Comparison of ENCODE assay signal across 8 cellular contexts in genomic region chr7:13990319-13990983, GRCh38. TPM values are rescaled to one million over a fixed set of nuclear protein-coding genes. Genes with fewer than 3 reads are reported as not detected.
DNase-seq lines count a peak whose midpoint lies in the region; ATAC-seq, FAIRE-seq and TF ChIP-seq lines count a peak whose summit lies in the region.

No MANE protein-coding gene starts in this region.

- H3K4me1 ChIP-seq in mammary epithelial cell (ENCODE audit: insufficient read depth, low read length), result peaks cover 22% of the 10 kb centered on the region
- peaks cover 31% of the 10 kb centered on the region; the same call in 1 of the 2 replicates for H3K4me1 ChIP-seq in iPS-20b (ENCODE audit: insufficient read depth, low read length)
- peaks cover 21% of the 10 kb centered on the region for H3K4me1 ChIP-seq in skeletal muscle satellite cell (ENCODE audit: control insufficient read depth, insufficient read depth, low read length)

- dilution Hi-C loops in mammary epithelial cell (cut with HindIII; ENCODE audit: low sequenced_read_pairs), result no loop called here

- FAIRE-seq in RCC 7860 (lab: Jason Lieb, UNC), result no peak

- intact Hi-C loops in mammary epithelial cell (cut with micrococcal nuclease), result loop anchor here (2.0 to 5.0 kb wide), 4 partner anchors 70 to 703 kb away; no protein-coding TSS in a partner anchor

- H3K79me2 ChIP-seq in mammary epithelial cell (ENCODE audit: insufficient read depth, low read length), result no peaks in the 10 kb centered on the region

- H3K27ac ChIP-seq in mammary epithelial cell (ENCODE audit: insufficient read depth, low read depth, low read length) (peak overlapping the region; percentile 83), iPS-20b (ENCODE audit: low read length) (peak overlapping the region; percentile 93)

- peak overlapping the region; percentile 97 for H3K4me2 ChIP-seq in mammary epithelial cell (ENCODE audit: insufficient read depth, low read depth, low read length)
- peak overlapping the region; percentile 94 for H3K4me2 ChIP-seq in skeletal muscle satellite cell (ENCODE audit: low read length)

- WGBS in mammary epithelial cell (ENCODE audit: low coverage, missing lambda C conversion rate), result 0% methylated on average over 16 of the region's 24 CpGs

- no peak for TF ChIP-seq CTCF in mammary epithelial cell (conservative IDR thresholded peaks at IDR 0.05 in 1 of 2, IDR thresholded peaks at IDR 0.05 in 1 of 2; ENCODE audit: extremely low read depth in 1 of 2, insufficient read depth in 1 of 2, low read depth in 1 of 2, low read length in 2 of 2)

- H3K9me3 ChIP-seq in mammary epithelial cell (replicated peaks; ENCODE audit: insufficient read depth, low read length) (no peaks in the 10 kb centered on the region), iPS-20b (ENCODE audit: insufficient read depth, low read depth, low read length) (no peaks in the 10 kb centered on the region), skeletal muscle satellite cell (replicated peaks; ENCODE audit: low read length) (no peaks in the 10 kb centered on the region)

- DNase-seq in DMS53 treated with DMSO at 0.1 percent for 48 hours (lab: John Stamatoyannopoulos, UW; ENCODE audit: unreplicated experiment) (peak; percentile 94), KG1 (lab: John Stamatoyannopoulos, UW) (peak; percentile 65), RCC 7860 (ENCODE audit: low spot score) (peak; percentile 44), mammary epithelial cell (peak; percentile 37)

- no TSS peak for BruUV-seq in mammary epithelial cell (replicated peaks; lab: Mats Ljungman, UMichigan)

- peak overlapping the region; percentile 92 for H2AFZ ChIP-seq in mammary epithelial cell (ENCODE audit: low read depth, low read length)

- H3K4me3 ChIP-seq in mammary epithelial cell (replicated peaks in 1 of 3; ENCODE audit: insufficient read depth in 1 of 3, low read depth in 2 of 3, low read length in 3 of 3) (peak overlapping the region; percentile 81 to 90 (median 87)), iPS-20b (ENCODE audit: low read length) (peak overlapping the region; percentile 88), skeletal muscle satellite cell (ENCODE audit: low read length) (peak overlapping the region; percentile 92)

- H3K27me3 ChIP-seq in mammary epithelial cell (ENCODE audit: insufficient read depth, low read length) (no peaks in the 10 kb centered on the region), iPS-20b (ENCODE audit: insufficient read depth, low read length) (no peaks in the 10 kb centered on the region), skeletal muscle satellite cell (ENCODE audit: control insufficient read depth, insufficient read depth, low read length) (no peaks in the 10 kb centered on the region)

- in situ Hi-C loops in mammary epithelial cell (cut with MboI; ENCODE audit: low sequenced_read_pairs in 2 of 2), result no loop called here

- H3K9ac ChIP-seq in mammary epithelial cell (ENCODE audit: insufficient read depth, low read length) (peak overlapping the region; percentile 79), iPS-20b (ENCODE audit: low read depth, low read length) (peak overlapping the region; percentile 91; the same call in 1 of the 2 replicates), skeletal muscle satellite cell (ENCODE audit: low read depth, low read length) (peak overlapping the region; percentile 88)

- H3K36me3 ChIP-seq in mammary epithelial cell (ENCODE audit: insufficient read depth, low read length), result no peaks in the 10 kb centered on the region
- peaks cover 8% of the 10 kb centered on the region; the same call in 1 of the 2 replicates for H3K36me3 ChIP-seq in iPS-20b (ENCODE audit: insufficient read depth, low read depth, low read length)
- no peaks in the 10 kb centered on the region for H3K36me3 ChIP-seq in skeletal muscle satellite cell (ENCODE audit: insufficient read depth, low read length)

- CTCF ChIA-PET in mammary epithelial cell (lab: Charles Lee; ENCODE audit: low non-redundant PET), result interaction anchor here (0.6 to 0.7 kb wide), 4 partner anchors 37 to 406 kb away, joined by 3 to 8 read pairs (median 5); no protein-coding TSS in a partner anchor

- ATAC-seq in GM21717 (IDR thresholded peaks at IDR 0.05; ENCODE audit: unreplicated experiment) (peak; percentile 61), GM19328 (IDR thresholded peaks at IDR 0.05; ENCODE audit: unreplicated experiment) (no peak)

- no peaks in the 10 kb centered on the region for H4K20me1 ChIP-seq in mammary epithelial cell (ENCODE audit: insufficient read depth, low read length)

RNA-seq across cellular contexts. Expression of gene ETV1, which starts 1.0 kb away (rescaled TPM):
- 10 to 100 TPM; 10.7 to 14.9 TPM for total RNA-seq in mammary epithelial cell
- polyA plus RNA-seq in mammary epithelial cell, result 14.6 TPM
- 30.5 TPM for polyA minus RNA-seq in mammary epithelial cell
- total RNA-seq in skeletal muscle satellite cell (2012; rRNA removed), result 13.2 and 14.9 TPM in 2 replicates

Comparison
In these comparisons a context has a peak if more than half of its experiments do, and no peak if none do; other contexts are left out.
1. DNase-seq: peak in every context shown above with its lines; median percentile 94 in DMS53 treated with DMSO at 0.1 percent for 48 hours; 65 in KG1; 44 in RCC 7860; 37 in mammary epithelial cell.